In genomic region chr9:101398930-101399640, GRCh38 we compare ENCODE assay signal across 8 cellular contexts. TPM values are rescaled to one million over a fixed set of nuclear protein-coding genes. Genes with fewer than 3 reads are reported as not detected.
DNase-seq lines count a peak whose midpoint lies in the region; TF ChIP-seq lines count a peak whose summit lies in the region.

No MANE protein-coding gene starts in this region.

- in situ Hi-C loops in mammary epithelial cell (cut with MboI; ENCODE audit: low sequenced_read_pairs in 2 of 2), result no loop called here

- H3K27ac ChIP-seq in mammary epithelial cell (ENCODE audit: insufficient read depth, low read depth, low read length), result peak overlapping the region; percentile 75
- H3K27ac ChIP-seq in liver (ENCODE audit: low read depth in 1 of 2, low read length in 2 of 2), result peak overlapping the region; percentile 52 to 68
- H3K27ac ChIP-seq in stomach, result peak overlapping the region; percentile 67 to 92 (median 87)

- no peak for DNase-seq in activated CD4-positive, alpha-beta T cell treated with anti-CD3 and anti-CD28 coated beads, Interleukin-2, amount 10 ng/mL, durations not matched to agents 24 days and 14 days
- no peak for DNase-seq in activated CD4-positive, alpha-beta T cell treated with anti-CD3 and anti-CD28 coated beads, Interleukin-2, amount 50 U/mL, for 4 hours
- DNase-seq in M059J (ENCODE audit: low read depth) (peak; percentile 37), mammary epithelial cell (peak; percentile 15), stomach (peak; percentile 31), AG08396 (ENCODE audit: low spot score) (no peak)
- DNase-seq in stimulated activated CD4-positive, alpha-beta T cell treated with anti-CD3 and anti-CD28 coated beads, Interleukin-4, amount 100 ng/mL, for 4 hours, result no peak

- TF ChIP-seq EP300 in stomach (IDR thresholded peaks at IDR 0.05), result no peak

- H3K4me3 ChIP-seq in mammary epithelial cell (replicated peaks in 1 of 3; ENCODE audit: insufficient read depth in 1 of 3, low read depth in 2 of 3, low read length in 3 of 3) (peak overlapping the region; percentile 68 to 95 (median 81)), liver (ENCODE audit: low read depth in 1 of 3, low read length in 3 of 3) (peak overlapping the region; percentile 68 to 90 (median 76)), stomach (peak overlapping the region; percentile 66 to 78 (median 71))

- no peak for TF ChIP-seq POLR2A in stomach (IDR thresholded peaks at IDR 0.05)

- no peaks in the 10 kb centered on the region for H3K9me3 ChIP-seq in mammary epithelial cell (replicated peaks; ENCODE audit: insufficient read depth, low read length)
- peaks cover 4 to 10% (median 7%) of the 10 kb centered on the region in 4 donors for H3K9me3 ChIP-seq in liver (ENCODE audit: control insufficient read depth in 4 of 4, low read length in 3 of 4)
- peaks cover 0 to 15% (median 7%) of the 10 kb centered on the region in 4 donors for H3K9me3 ChIP-seq in stomach

- peaks cover 88% of the 10 kb centered on the region for H3K79me2 ChIP-seq in mammary epithelial cell (ENCODE audit: insufficient read depth, low read length)

- H3K27me3 Mint-ChIP-seq in activated CD4-positive, alpha-beta T cell treated with anti-CD3 and anti-CD28 coated beads, Interleukin-2, amount 10 ng/mL, durations not matched to agents 24 days and 14 days, result no peaks in the 10 kb centered on the region

- peak overlapping the region; percentile 98 for H3K27ac Mint-ChIP-seq in activated CD4-positive, alpha-beta T cell treated with anti-CD3 and anti-CD28 coated beads, Interleukin-2, amount 10 ng/mL, durations not matched to agents 24 days and 14 days

- no peaks in the 10 kb centered on the region for H3K27me3 ChIP-seq in mammary epithelial cell (ENCODE audit: insufficient read depth, low read length)
- H3K27me3 ChIP-seq in liver (ENCODE audit: control insufficient read depth in 4 of 4, insufficient read depth in 4 of 4, low read length in 3 of 4), result no peaks in the 10 kb centered on the region
- no peaks in the 10 kb centered on the region for H3K27me3 ChIP-seq in stomach

- H2AFZ ChIP-seq in mammary epithelial cell (ENCODE audit: low read depth, low read length), result peak overlapping the region; percentile 90

- TF ChIP-seq RAD21 in liver (IDR thresholded peaks at IDR 0.05), result no peak

- peaks cover 47% of the 10 kb centered on the region for H3K4me1 Mint-ChIP-seq in activated CD4-positive, alpha-beta T cell treated with anti-CD3 and anti-CD28 coated beads, Interleukin-2, amount 10 ng/mL, durations not matched to agents 24 days and 14 days

- WGBS in mammary epithelial cell (ENCODE audit: low coverage, missing lambda C conversion rate), result 0% methylated on average over 3 of the region's 28 CpGs
- WGBS in liver, result 2% methylated on average over 28 of the region's 28 CpGs
- 1 to 2% (median 1%) methylated on average over 21 to 28 of the region's 28 CpGs for WGBS in stomach, 5 donors

- peaks cover 80% of the 10 kb centered on the region for H3K36me3 Mint-ChIP-seq in activated CD4-positive, alpha-beta T cell treated with anti-CD3 and anti-CD28 coated beads, Interleukin-2, amount 10 ng/mL, durations not matched to agents 24 days and 14 days (ENCODE audit: low read depth)

- H3K9ac ChIP-seq in mammary epithelial cell (ENCODE audit: insufficient read depth, low read length), result peak overlapping the region; percentile 79
- peak overlapping the region; percentile 74 to 79 for H3K9ac ChIP-seq in liver (ENCODE audit: low read depth in 1 of 2, low read length in 2 of 2)

- TF ChIP-seq CTCF in mammary epithelial cell (conservative IDR thresholded peaks at IDR 0.05 in 1 of 2, IDR thresholded peaks at IDR 0.05 in 1 of 2; ENCODE audit: extremely low read depth in 1 of 2, insufficient read depth in 1 of 2, low read depth in 1 of 2, low read length in 2 of 2) (no peak), liver (IDR thresholded peaks at IDR 0.05; ENCODE audit: low read depth, low read length, missing input control) (no peak), stomach (IDR thresholded peaks at IDR 0.05) (no peak)

- BruUV-seq in mammary epithelial cell (replicated peaks; lab: Mats Ljungman, UMichigan), result TSS peak; percentile 13

- CTCF ChIA-PET in mammary epithelial cell (lab: Charles Lee; ENCODE audit: low non-redundant PET), result interaction anchor here (0.7 kb wide), 1 partner anchor 11 kb away, joined by 4 read pairs; no protein-coding TSS in a partner anchor

- dilution Hi-C loops in mammary epithelial cell (cut with HindIII; ENCODE audit: low sequenced_read_pairs), result no loop called here

- peak overlapping the region; percentile 88 for H3K4me2 ChIP-seq in mammary epithelial cell (ENCODE audit: insufficient read depth, low read depth, low read length)

- peaks cover 15% of the 10 kb centered on the region for H3K4me1 ChIP-seq in mammary epithelial cell (ENCODE audit: insufficient read depth, low read length)
- peaks cover 6 to 40% (median 20%) of the 10 kb centered on the region in 4 donors for H3K4me1 ChIP-seq in liver (ENCODE audit: control insufficient read depth in 4 of 4, insufficient read depth in 4 of 4, low read length in 3 of 4)
- H3K4me1 ChIP-seq in stomach, result peaks cover 17 to 54% (median 43%) of the 10 kb centered on the region in 4 donors

- intact Hi-C loops in activated CD4-positive, alpha-beta T cell treated with anti-CD3 and anti-CD28 coated beads, Interleukin-2, amount 10 ng/mL, durations not matched to agents 24 days and 14 days (cut with micrococcal nuclease), result loop anchor here (1.0 to 2.0 kb wide), 3 partner anchors 134 to 1300 kb away; partner anchors contain the start of genes ERP44, INVS, RNF20 and TEX10
- intact Hi-C loops in mammary epithelial cell (cut with micrococcal nuclease) (loop anchor here (1.0 kb wide), 1 partner anchor 131 kb away; no protein-coding TSS in a partner anchor), stomach (cut with DNase I; ENCODE audit: low total_unique reads) (no loop called here)

- peak overlapping the region; percentile 94 for H3K4me3 Mint-ChIP-seq in activated CD4-positive, alpha-beta T cell treated with anti-CD3 and anti-CD28 coated beads, Interleukin-2, amount 10 ng/mL, durations not matched to agents 24 days and 14 days

- H3K36me3 ChIP-seq in mammary epithelial cell (ENCODE audit: insufficient read depth, low read length) (peaks cover 17% of the 10 kb centered on the region), liver (ENCODE audit: control insufficient read depth in 4 of 4, insufficient read depth in 3 of 4, low read depth in 1 of 4, low read length in 3 of 4) (peaks cover 9 to 36% (median 32%) of the 10 kb centered on the region in 4 donors), stomach (peaks cover 34 to 42% (median 41%) of the 10 kb centered on the region in 4 donors)

- peaks cover 39% of the 10 kb centered on the region for H3K9me3 Mint-ChIP-seq in activated CD4-positive, alpha-beta T cell treated with anti-CD3 and anti-CD28 coated beads, Interleukin-2, amount 10 ng/mL, durations not matched to agents 24 days and 14 days

- H4K20me1 ChIP-seq in mammary epithelial cell (ENCODE audit: insufficient read depth, low read length), result no peaks in the 10 kb centered on the region

TF ChIP-seq in liver, 16 proteins besides CTCF, POLR2A, EP300 and RAD21:
- TF ChIP-seq RXRA (IDR thresholded peaks at IDR 0.05), result no peak
- no peak for TF ChIP-seq TAF1 (conservative IDR thresholded peaks at IDR 0.05)

RNA-seq across cellular contexts. Expression of gene ZNF189, which starts 0.4 kb away (rescaled TPM):
- 11.7 and 12.7 TPM in 2 replicates for total RNA-seq in activated CD4-positive, alpha-beta T cell treated with anti-CD3 and anti-CD28 coated beads, Interleukin-2, amount 10 ng/mL, durations not matched to agents 24 days and 14 days
- 11.1 and 15.1 TPM in 2 replicates for total RNA-seq in M059J (2014; rRNA removed; shearing (Covaris generic))
- total RNA-seq in mammary epithelial cell (10 to 100 TPM; 12.3 to 17.5 TPM), liver (10 to 100 TPM; 11.4 to 16.1 TPM), stomach (10 to 100 TPM in 4 of 5 donors, 1 to 10 TPM in 1; 7.0 to 52.2 (median 25.7) TPM)
- polyA plus RNA-seq in mammary epithelial cell (2.9 TPM), liver (1 to 10 TPM; 4.4 to 5.1 TPM), stomach (10 to 100 TPM in 1 of 3 donors, 1 to 10 TPM in 2; 5.8 to 10.8 (median 7.0) TPM)
- polyA minus RNA-seq in mammary epithelial cell, result 2.2 TPM

RNA-seq across cellular contexts. Expression of gene MRPL50, which starts 0.7 kb away (rescaled TPM):
- total RNA-seq in activated CD4-positive, alpha-beta T cell treated with anti-CD3 and anti-CD28 coated beads, Interleukin-2, amount 10 ng/mL, durations not matched to agents 24 days and 14 days, result 18.6 and 19.8 TPM in 2 replicates
- 29.2 and 34.4 TPM in 2 replicates for total RNA-seq in M059J (2014; rRNA removed; shearing (Covaris generic))
- total RNA-seq in mammary epithelial cell (10 to 100 TPM; 12.4 to 13.0 TPM), liver (10 to 100 TPM in 1 of 2 donors, 1 to 10 TPM in 1; 9.0 to 11.9 TPM), stomach (10 to 100 TPM in 3 of 5 donors, 1 to 10 TPM in 1, under 1 TPM in 1; 0.87 to 46.1 (median 22.8) TPM)
- polyA plus RNA-seq in mammary epithelial cell (9.4 TPM), liver (10 to 100 TPM in 1 of 2 donors, 1 to 10 TPM in 1; 5.7 to 12.3 TPM), stomach (10 to 100 TPM in 2 of 3 donors, 1 to 10 TPM in 1; 7.0 to 12.2 (median 11.8) TPM)
- polyA minus RNA-seq in mammary epithelial cell, result 6.7 TPM

RNA-seq across cellular contexts. Expression of gene BAAT, which starts 14.3 kb away (rescaled TPM):
- 0.07 TPM in 1 of 2 replicates, not detected in the other for total RNA-seq in activated CD4-positive, alpha-beta T cell treated with anti-CD3 and anti-CD28 coated beads, Interleukin-2, amount 10 ng/mL, durations not matched to agents 24 days and 14 days
- total RNA-seq in M059J (2014; rRNA removed; shearing (Covaris generic)), result not detected in 2 replicates
- total RNA-seq in mammary epithelial cell (under 1 TPM; 0.09 to 0.17 TPM), liver (100 to 1,000 TPM in 1 of 2 donors, 10 to 100 TPM in 1; 31.9 to 167 TPM), stomach (under 1 TPM in 1 of 5 donors, not detected in 4; 0.55 TPM)
- polyA plus RNA-seq in mammary epithelial cell (0.02 TPM), liver (100 to 1,000 TPM; 136 to 275 TPM), stomach (not detected)
- not detected for polyA minus RNA-seq in mammary epithelial cell

RNA-seq across cellular contexts. Expression of gene ALDOB, which starts 36.5 kb away (rescaled TPM):
- total RNA-seq in activated CD4-positive, alpha-beta T cell treated with anti-CD3 and anti-CD28 coated beads, Interleukin-2, amount 10 ng/mL, durations not matched to agents 24 days and 14 days, result not detected in 2 replicates
- total RNA-seq in M059J (2014; rRNA removed; shearing (Covaris generic)), result not detected in 2 replicates
- total RNA-seq in mammary epithelial cell, result not detected
- not detected for polyA plus RNA-seq in mammary epithelial cell
- not detected for polyA minus RNA-seq in mammary epithelial cell
- 1,000 to 10,000 TPM in 1 of 2 donors, 100 to 1,000 TPM in 1; 527 to 1,744 TPM for total RNA-seq in liver
- 1,000 to 10,000 TPM; 1,872 to 2,132 TPM for polyA plus RNA-seq in liver
- 100 to 1,000 TPM in 1 of 5 donors, 1 to 10 TPM in 2, under 1 TPM in 1, not detected in 1; 0.45 to 101 (median 2.4) TPM for total RNA-seq in stomach
- polyA plus RNA-seq in stomach, result 10 to 100 TPM in 1 of 3 donors, 1 to 10 TPM in 2; 1.1 to 13.0 (median 2.5) TPM

Comparison
In these comparisons a context has a peak if more than half of its experiments do, and no peak if none do; other contexts are left out.
1. DNase-seq: peak in M059J (single experiment), mammary epithelial cell (single experiment) and stomach (single experiment); none in activated CD4-positive, alpha-beta T cell treated with anti-CD3 and anti-CD28 coated beads, Interleukin-2, amount 10 ng/mL, durations not matched to agents 24 days and 14 days (single experiment), activated CD4-positive, alpha-beta T cell treated with anti-CD3 and anti-CD28 coated beads, Interleukin-2, amount 50 U/mL, for 4 hours (0 of 2), AG08396 (single experiment) and stimulated activated CD4-positive, alpha-beta T cell treated with anti-CD3 and anti-CD28 coated beads, Interleukin-4, amount 100 ng/mL, for 4 hours (0 of 2).
2. RNA of gene BAAT, which starts 14.3 kb away (total RNA-seq): 31.9 to 167 TPM in liver; 0.09 to 0.17 TPM in mammary epithelial cell, 0.07 TPM in activated CD4-positive, alpha-beta T cell treated with anti-CD3 and anti-CD28 coated beads, Interleukin-2, amount 10 ng/mL, durations not matched to agents 24 days and 14 days, not detected in M059J and 0.55 TPM in stomach; every median in the first group is over 10 times any median in the second.
3. Peak in every context shown above with its lines, with median percentiles within 50 percentile points of each other: H3K27ac ChIP-seq and H3K4me3 ChIP-seq.